ENCODE assay signal across 1 cellular context in the genomic region with DNA sequence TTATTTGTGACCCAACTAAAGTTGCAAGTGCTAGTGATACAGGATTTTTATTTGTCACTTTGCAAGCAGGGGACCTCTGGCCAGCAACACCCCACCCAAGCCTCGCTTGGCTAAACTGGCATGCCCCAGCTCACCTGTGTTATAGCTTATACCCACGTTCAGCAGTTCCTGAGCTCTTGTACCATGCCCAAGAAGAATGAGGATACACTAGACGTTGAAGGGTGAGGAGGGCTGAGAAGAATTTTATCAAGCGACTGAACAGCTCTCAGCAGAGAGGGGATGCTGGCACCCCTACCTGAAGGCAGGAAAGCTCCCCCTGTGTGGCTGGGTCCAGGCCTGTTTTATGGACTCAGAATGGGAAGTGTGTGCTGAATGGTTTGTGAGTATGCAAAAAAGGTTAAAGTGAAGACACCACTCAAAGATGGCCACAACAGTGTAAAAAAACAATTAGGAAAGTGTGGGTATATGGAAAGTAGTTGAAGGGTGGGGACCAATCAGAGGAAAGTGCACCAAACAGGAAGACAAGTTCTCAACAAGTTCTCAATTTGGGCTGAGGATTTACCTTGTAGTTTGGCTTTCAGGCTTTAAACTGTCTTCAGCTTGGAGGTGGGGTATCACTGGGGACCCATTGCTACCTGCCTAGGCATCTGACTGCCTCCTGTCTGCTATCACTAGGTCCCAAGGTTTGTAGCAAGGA.
A peak's percentile ranks its signal among the peaks of the same experiment; 100 is the strongest.
TF ChIP-seq lines count a peak whose summit lies in the region.

No MANE protein-coding gene starts in this region.

TF ChIP-seq in GM12878, 131 proteins besides CTCF, POLR2A, EP300 and RAD21:
- TF ChIP-seq, protein P1, sequence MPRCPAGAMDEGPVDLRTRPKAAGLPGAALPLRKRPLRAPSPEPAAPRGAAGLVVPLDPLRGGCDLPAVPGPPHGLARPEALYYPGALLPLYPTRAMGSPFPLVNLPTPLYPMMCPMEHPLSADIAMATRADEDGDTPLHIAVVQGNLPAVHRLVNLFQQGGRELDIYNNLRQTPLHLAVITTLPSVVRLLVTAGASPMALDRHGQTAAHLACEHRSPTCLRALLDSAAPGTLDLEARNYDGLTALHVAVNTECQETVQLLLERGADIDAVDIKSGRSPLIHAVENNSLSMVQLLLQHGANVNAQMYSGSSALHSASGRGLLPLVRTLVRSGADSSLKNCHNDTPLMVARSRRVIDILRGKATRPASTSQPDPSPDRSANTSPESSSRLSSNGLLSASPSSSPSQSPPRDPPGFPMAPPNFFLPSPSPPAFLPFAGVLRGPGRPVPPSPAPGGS (IDR thresholded peaks at IDR 0.05; ENCODE audit: borderline replicate concordance, insufficient read depth, low read depth, low read length, poor library complexity, severe bottlenecking) = no peak
- 0 out of 2 replicates have a peak, but pooled peaks have one; percentile 45 for TF ChIP-seq HDGF (IDR thresholded peaks at IDR 0.05)
